Comparison of ENCODE assay signal across 8 cellular contexts in the genomic region with DNA sequence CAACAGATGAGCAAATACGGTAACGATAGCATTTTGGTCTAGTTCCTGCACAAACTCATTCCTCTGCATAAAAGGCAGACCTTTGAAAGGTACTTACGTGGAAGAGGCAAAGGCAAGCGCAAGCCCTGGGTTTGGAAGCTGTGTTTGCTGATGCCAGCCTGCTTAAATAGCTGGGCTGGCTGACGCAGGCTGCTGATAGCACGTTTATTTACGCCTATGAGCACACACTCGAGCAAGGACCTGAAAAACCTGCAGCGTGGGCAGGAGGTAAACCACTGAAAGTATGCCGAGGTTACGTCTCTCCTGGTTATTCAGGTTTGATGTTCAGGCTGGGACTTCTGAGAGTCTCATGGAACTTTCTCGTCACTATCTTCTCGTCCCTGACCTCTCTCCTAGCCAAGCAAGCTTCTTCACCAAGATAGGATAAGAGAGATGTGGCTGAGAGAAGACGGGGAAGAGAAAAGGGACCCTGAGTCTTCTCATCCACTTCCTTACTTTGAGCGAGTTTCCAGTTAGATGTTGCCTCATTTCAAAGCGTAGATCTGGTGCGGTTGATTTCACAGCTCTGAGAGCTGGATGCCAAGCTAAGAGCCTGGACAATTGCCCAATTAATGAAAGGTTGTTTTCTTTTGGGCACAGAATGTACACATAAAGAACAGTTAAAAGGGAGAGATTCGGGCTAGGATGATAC. TPM values are rescaled to one million over a fixed set of nuclear protein-coding genes. Genes with fewer than 3 reads are reported as not detected.
DNase-seq lines count a peak whose midpoint lies in the region; ATAC-seq and TF ChIP-seq lines count a peak whose summit lies in the region.

A gene with protein sequence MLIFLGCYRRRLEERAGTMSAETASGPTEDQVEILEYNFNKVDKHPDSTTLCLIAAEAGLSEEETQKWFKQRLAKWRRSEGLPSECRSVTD (minus strand): TSS at position 139 of the 691 bp plus-strand sequence. CDS start 23,480 bp downstream, outside the sequence.

- no peak for TF ChIP-seq POLR2A in uterus (IDR thresholded peaks at IDR 0.05)

- H3K4me3 ChIP-seq in lung: peak within 1 kb of the TSS; percentile 26
- H3K4me3 ChIP-seq in uterus: peak within 1 kb of the TSS in 1 of 2 donors; percentile 4

- no peak within 1 kb of the TSS for H3K27ac ChIP-seq in CD4-positive, alpha-beta T cell (ENCODE audit: low read depth, low read length)
- peak within 1 kb of the TSS in 1 of 2 donors; percentile 94 for H3K27ac ChIP-seq in lung (ENCODE audit: low read depth in 1 of 2, low read length in 1 of 2)
- H3K27ac ChIP-seq in uterus: no peak within 1 kb of the TSS

- H3K9me3 Mint-ChIP-seq in CD4-positive, alpha-beta T cell: no peaks in the 10 kb centered on the region

- H3K27me3 Mint-ChIP-seq in CD4-positive, alpha-beta T cell: peaks cover 23% of the 10 kb centered on the region

- intact Hi-C loops in CD4-positive, alpha-beta T cell (cut with DNase I, micrococcal nuclease): loop anchor here in 1 of 2 experiments (10.0 kb wide), 1 partner anchor 73 kb away; no protein-coding TSS in a partner anchor
- intact Hi-C loops in uterus (cut with DNase I; ENCODE audit: low total_unique reads): no loop called here

- CTCF ChIA-PET in CD4-positive, alpha-beta T cell (lab: Charles Lee): interaction anchor here (1.1 to 1.2 kb wide), 2 partner anchors 9 to 10 kb away, joined by 3 read pairs; no protein-coding TSS in a partner anchor

- H3K36me3 Mint-ChIP-seq in CD4-positive, alpha-beta T cell (ENCODE audit: low read depth): no peaks in the 10 kb centered on the region

- H3K4me1 Mint-ChIP-seq in CD4-positive, alpha-beta T cell (ENCODE audit: low read depth): peaks cover 16% of the 10 kb centered on the region

- H3K9me3 ChIP-seq in CD4-positive, alpha-beta T cell (ENCODE audit: control insufficient read depth, low read length): no peaks in the 10 kb centered on the region
- peaks cover 0 to 2% of the 10 kb centered on the region in 2 donors for H3K9me3 ChIP-seq in lung (ENCODE audit: control insufficient read depth in 2 of 2, insufficient read depth in 1 of 2, low read length in 1 of 2)
- H3K9me3 ChIP-seq in uterus: no peaks in the 10 kb centered on the region

- H3K27me3 ChIP-seq in CD4-positive, alpha-beta T cell (ENCODE audit: control insufficient read depth, insufficient read depth, low read length): no peaks in the 10 kb centered on the region
- H3K27me3 ChIP-seq in lung (ENCODE audit: control insufficient read depth, insufficient read depth): no peaks in the 10 kb centered on the region
- no peaks in the 10 kb centered on the region for H3K27me3 ChIP-seq in uterus

- no peak for TF ChIP-seq CTCF in CD4-positive, alpha-beta T cell (IDR thresholded peaks at IDR 0.05)
- TF ChIP-seq CTCF in lung (IDR thresholded peaks at IDR 0.05; ENCODE audit: control extremely low read depth, extremely low read depth) (no peak), uterus (IDR thresholded peaks at IDR 0.05) (no peak)

- H3K4me1 ChIP-seq in lung (ENCODE audit: control insufficient read depth in 2 of 2, insufficient read depth in 2 of 2, low read length in 2 of 2): peaks cover 0 to 9% of the 10 kb centered on the region in 2 donors
- H3K4me1 ChIP-seq in uterus: no peaks in the 10 kb centered on the region

- ATAC-seq in CD4-positive, alpha-beta T cell (ENCODE audit: poor library complexity): peak; percentile 96
- peak; percentile 94 for ATAC-seq in HG02588 (IDR thresholded peaks at IDR 0.05; ENCODE audit: unreplicated experiment)
- ATAC-seq in SK-N-SH treated with all-trans-retinoic acid at 6 μM for 48 hours: peak; percentile 37; the same call in 2 of the 3 replicates
- ATAC-seq in lung (ENCODE audit: insufficient read depth, low FRiP score): peak; percentile 70

- H3K4me3 Mint-ChIP-seq in CD4-positive, alpha-beta T cell: peak within 1 kb of the TSS; percentile 46

- H3K36me3 ChIP-seq in lung (ENCODE audit: control insufficient read depth in 2 of 2, insufficient read depth in 2 of 2, low read length in 2 of 2) (peaks cover 0 to 2% of the 10 kb centered on the region in 2 donors), uterus (no peaks in the 10 kb centered on the region)

- POLR2A ChIA-PET in CD4-positive, alpha-beta T cell (lab: Charles Lee): interaction anchor here (1.4 kb wide), 1 partner anchor 77 kb away, joined by 8 read pairs; no protein-coding TSS in a partner anchor

- H3K27ac Mint-ChIP-seq in CD4-positive, alpha-beta T cell: no peak within 1 kb of the TSS

- WGBS in lung, 2 donors: 30 to 33% methylated on average over 18 of the region's 18 CpGs

- DNase-seq in CD4-positive, alpha-beta T cell: peak in 7 of 10 experiments; percentile 2 to 57 (median 8)
- DNase-seq in amniotic epithelial cell (ENCODE audit: low read depth) (peak; percentile 74), lung (ENCODE audit: low spot score) (peak; percentile 86), uterus (no peak), AG08395 (ENCODE audit: low spot score) (no peak)
- peak; percentile 77 for DNase-seq in stimulated activated naive CD4-positive, alpha-beta T cell treated with Interleukin-2 at 50 U/mL for 16 hours (lab: John Stamatoyannopoulos, UW)

TF ChIP-seq in SK-N-SH treated with all-trans-retinoic acid at 6 μM for 48 hours, 23 proteins besides CTCF, POLR2A, EP300 and RAD21:
- TF ChIP-seq GLIS3 (CRISPR knock-in tag; IDR thresholded peaks at IDR 0.05): no peak

RNA-seq across cellular contexts. Expression of the gene that starts here (rescaled TPM):
- 1 to 10 TPM; 4.3 to 5.9 TPM for total RNA-seq in CD4-positive, alpha-beta T cell
- total RNA-seq in lung (100 to 1,000 TPM; 144 to 450 TPM), uterus (10 to 100 TPM in 2 of 4 donors, 1 to 10 TPM in 2; 6.0 to 37.4 (median 17.4) TPM)
- polyA plus RNA-seq in lung: 100 to 1,000 TPM; 731 to 792 TPM

Comparison
In these comparisons a context has a peak if more than half of its experiments do, and no peak if none do; other contexts are left out.
1. ATAC-seq: peak in every context shown above with its lines; median percentile 96 in CD4-positive, alpha-beta T cell; 94 in HG02588; 70 in lung; 37 in SK-N-SH treated with all-trans-retinoic acid at 6 μM for 48 hours.
2. DNase-seq: peak in CD4-positive, alpha-beta T cell (7 of 10), amniotic epithelial cell (single experiment), lung (single experiment) and stimulated activated naive CD4-positive, alpha-beta T cell treated with Interleukin-2 at 50 U/mL for 16 hours (single experiment); none in uterus (0 of 2) and AG08395 (single experiment).